Comparison of ENCODE assay signal across 15 cellular contexts in genomic region chr2:86603892-86604291, GRCh38.
"Had no signal": no experiment of that assay in that cellular context is flagged by ENCODE, and none has a peak within 500 bp of the region (broad histone marks: within the 10 kb centered on the region; RNA-seq: fewer than 3 reads in every experiment).

No MANE protein-coding gene starts in this region.

- DNase-seq: activated CD4-positive, alpha-beta memory T cell treated with anti-CD3 and anti-CD28 coated beads for 36 hours; activated effector memory CD4-positive, alpha-beta T cell treated with Interleukin-2 at 50 U/mL for 16 hours; activated naive CD4-positive, alpha-beta T cell treated with anti-CD3 and anti-CD28 coated beads, Interleukin-2, amount 10 ng/mL, durations not matched to agents 7 days and 5 days; activated T-cell treated with anti-CD3 and anti-CD28 coated beads, Interleukin-2, amount 50 U/mL, for 4 hours; cerebellar nuclear complex; effector CD4-positive, alpha-beta T cell; esophagus squamous epithelium; immature natural killer cell; kidney glomerular epithelial cell; nucleus accumbens; sigmoid colon; stimulated activated CD4-positive, alpha-beta T cell treated with anti-CD3 and anti-CD28 coated beads, Interleukin-4, amount 100 ng/mL, for 24 hours had no signal

- H3K27ac ChIP-seq: ascending aorta, esophagus squamous epithelium, sigmoid colon had no signal

- H3K27me3 ChIP-seq: ascending aorta, esophagus squamous epithelium, sigmoid colon had no signal

- H3K27ac Mint-ChIP-seq: activated CD4-positive, alpha-beta memory T cell treated with anti-CD3 and anti-CD28 coated beads for 36 hours; activated naive CD4-positive, alpha-beta T cell treated with anti-CD3 and anti-CD28 coated beads, Interleukin-2, amount 10 ng/mL, durations not matched to agents 7 days and 5 days; nephron; stimulated activated memory B cell treated with anti-CD40 and anti-IgM and Interleukin-4, amounts not matched to agents 10 μg/mL and 1 μg/mL and 100 μg/mL, for 72 hours had no signal

- H3K4me3 Mint-ChIP-seq: activated CD4-positive, alpha-beta memory T cell treated with anti-CD3 and anti-CD28 coated beads for 36 hours; activated naive CD4-positive, alpha-beta T cell treated with anti-CD3 and anti-CD28 coated beads, Interleukin-2, amount 10 ng/mL, durations not matched to agents 7 days and 5 days; activated T-cell treated with anti-CD3 and anti-CD28 coated beads, Interleukin-2, amount 50 U/mL, for 4 hours; immature natural killer cell; nephron; stimulated activated memory B cell treated with anti-CD40 and anti-IgM and Interleukin-4, amounts not matched to agents 10 μg/mL and 1 μg/mL and 100 μg/mL, for 72 hours had no signal

- H3K4me3 ChIP-seq: ascending aorta, esophagus squamous epithelium, sigmoid colon had no signal

- H3K4me1 Mint-ChIP-seq: activated naive CD4-positive, alpha-beta T cell treated with anti-CD3 and anti-CD28 coated beads, Interleukin-2, amount 10 ng/mL, durations not matched to agents 7 days and 5 days; nephron had no signal

- H3K9me3 ChIP-seq: ascending aorta, esophagus squamous epithelium, sigmoid colon had no signal

- H3K4me1 ChIP-seq: ascending aorta had no signal

- H3K9me3 Mint-ChIP-seq: activated CD4-positive, alpha-beta memory T cell treated with anti-CD3 and anti-CD28 coated beads for 36 hours; activated naive CD4-positive, alpha-beta T cell treated with anti-CD3 and anti-CD28 coated beads, Interleukin-2, amount 10 ng/mL, durations not matched to agents 7 days and 5 days; activated T-cell treated with anti-CD3 and anti-CD28 coated beads, Interleukin-2, amount 50 U/mL, for 4 hours; immature natural killer cell; nephron; stimulated activated memory B cell treated with anti-CD40 and anti-IgM and Interleukin-4, amounts not matched to agents 10 μg/mL and 1 μg/mL and 100 μg/mL, for 72 hours had no signal

- H3K27me3 Mint-ChIP-seq: activated CD4-positive, alpha-beta memory T cell treated with anti-CD3 and anti-CD28 coated beads for 36 hours; activated naive CD4-positive, alpha-beta T cell treated with anti-CD3 and anti-CD28 coated beads, Interleukin-2, amount 10 ng/mL, durations not matched to agents 7 days and 5 days; stimulated activated memory B cell treated with anti-CD40 and anti-IgM and Interleukin-4, amounts not matched to agents 10 μg/mL and 1 μg/mL and 100 μg/mL, for 72 hours had no signal

- ATAC-seq: activated T-cell treated with anti-CD3 and anti-CD28 coated beads, Interleukin-2, amount 50 U/mL, for 4 hours; stimulated activated memory B cell treated with anti-CD40 and anti-IgM and Interleukin-4, amounts not matched to agents 10 μg/mL and 1 μg/mL and 100 μg/mL, for 72 hours had no signal
